15 cellular contexts compared by ENCODE assay signal in genomic region chr3:101941253-101942039, GRCh38.
DNase-seq lines count a peak whose midpoint lies in the region; ATAC-seq, FAIRE-seq and TF ChIP-seq lines count a peak whose summit lies in the region.
"Had no signal": no experiment of that assay in that cellular context is flagged by ENCODE, and none has a peak within 500 bp of the region (broad histone marks: within the 10 kb centered on the region; RNA-seq: fewer than 3 reads in every experiment).

No MANE protein-coding gene starts in this region.

- no peak overlapping the region for H3K4me3 Mint-ChIP-seq in activated naive CD4-positive, alpha-beta T cell treated with anti-CD3 and anti-CD28 coated beads, Interleukin-2, amount 10 ng/mL, durations not matched to agents 7 days and 5 days
- H3K4me3 Mint-ChIP-seq: CD14-positive monocyte had no signal

- H3K36me3 ChIP-seq in stomach = no peaks in the 10 kb centered on the region

- no peak overlapping the region for H3K27ac ChIP-seq in stomach
- H3K27ac ChIP-seq: psoas muscle had no signal

- no peaks in the 10 kb centered on the region for H3K9me3 ChIP-seq in stomach
- H3K9me3 ChIP-seq: mucosa of descending colon, psoas muscle had no signal

- H3K27ac Mint-ChIP-seq in activated naive CD4-positive, alpha-beta T cell treated with anti-CD3 and anti-CD28 coated beads, Interleukin-2, amount 10 ng/mL, durations not matched to agents 7 days and 5 days = no peak overlapping the region

- H3K9me3 Mint-ChIP-seq in activated naive CD4-positive, alpha-beta T cell treated with anti-CD3 and anti-CD28 coated beads, Interleukin-2, amount 10 ng/mL, durations not matched to agents 7 days and 5 days = peaks cover 3% of the 10 kb centered on the region
- H3K9me3 Mint-ChIP-seq: CD14-positive monocyte had no signal

- no peak for TF ChIP-seq EP300 in stomach (IDR thresholded peaks at IDR 0.05)

- 55 to 73% (median 71%) methylated on average over 6 of the region's 6 CpGs for WGBS in stomach, 5 donors

- peaks cover 9 to 56% (median 16%) of the 10 kb centered on the region in 4 donors for H3K4me1 ChIP-seq in stomach
- H3K4me1 ChIP-seq: psoas muscle had no signal

- intact Hi-C loops in stomach (cut with DNase I; ENCODE audit: low total_unique reads) = no loop called here

- H3K36me3 Mint-ChIP-seq in activated naive CD4-positive, alpha-beta T cell treated with anti-CD3 and anti-CD28 coated beads, Interleukin-2, amount 10 ng/mL, durations not matched to agents 7 days and 5 days = peaks cover 2% of the 10 kb centered on the region
- H3K36me3 Mint-ChIP-seq: CD14-positive monocyte had no signal

- in situ Hi-C loops in astrocyte of the spinal cord (cut with HindIII; ENCODE audit: low sequenced_read_pairs) = no loop called here

- CTCF ChIA-PET in activated naive CD4-positive, alpha-beta T cell treated with anti-CD3 and anti-CD28 coated beads, Interleukin-2, amount 10 ng/mL, durations not matched to agents 7 days and 5 days (lab: Charles Lee) = no interaction called here

- no peak for FAIRE-seq in HTR-8/SVneo (lab: Jason Lieb, UNC)

- H3K27me3 ChIP-seq in stomach = no peaks in the 10 kb centered on the region

- no peaks in the 10 kb centered on the region for H3K27me3 Mint-ChIP-seq in activated naive CD4-positive, alpha-beta T cell treated with anti-CD3 and anti-CD28 coated beads, Interleukin-2, amount 10 ng/mL, durations not matched to agents 7 days and 5 days

- ATAC-seq in HG03469 (IDR thresholded peaks at IDR 0.05; ENCODE audit: unreplicated experiment) = no peak

- no peak for TF ChIP-seq POLR2A in stomach (IDR thresholded peaks at IDR 0.05)

- H3K4me1 Mint-ChIP-seq in activated naive CD4-positive, alpha-beta T cell treated with anti-CD3 and anti-CD28 coated beads, Interleukin-2, amount 10 ng/mL, durations not matched to agents 7 days and 5 days = peaks cover 43% of the 10 kb centered on the region

- no peak overlapping the region for H3K4me3 ChIP-seq in astrocyte of the spinal cord (ENCODE audit: low read depth, low read length)
- no peak overlapping the region for H3K4me3 ChIP-seq in stomach
- H3K4me3 ChIP-seq: mucosa of descending colon, psoas muscle had no signal

- DNase-seq in CD1c-positive myeloid dendritic cell (ENCODE audit: extremely low spot score) (peak; percentile 45), LHCN-M2 (ENCODE audit: low read depth) (peak; percentile 73), astrocyte of the spinal cord (ENCODE audit: low read depth, low spot score) (peak; percentile 64), kidney tubule cell (ENCODE audit: low spot score) (peak; percentile 22), HTR-8/SVneo (ENCODE audit: insufficient read length, low spot score) (no peak), stomach (no peak)
- no peak for DNase-seq in activated naive CD4-positive, alpha-beta T cell treated with anti-CD3 and anti-CD28 coated beads, Interleukin-2, amount 10 ng/mL, durations not matched to agents 7 days and 5 days
- DNase-seq: activated CD4-positive, CD25-positive, alpha-beta regulatory T cell; activated T-cell treated with anti-CD3 and anti-CD28 coated beads, Interleukin-2, amount 50 U/mL, for 1 hour; NCI-H1092; NCI-H446 treated with DMSO at 0.1 percent for 48 hours had no signal

- TF ChIP-seq CTCF in astrocyte of the spinal cord (IDR thresholded peaks at IDR 0.05; ENCODE audit: low read depth, low read length) (no peak), stomach (IDR thresholded peaks at IDR 0.05) (no peak)

Comparison
In these comparisons a context has a peak if more than half of its experiments do, and no peak if none do; other contexts are left out.
1. DNase-seq: peak in CD1c-positive myeloid dendritic cell (single experiment), LHCN-M2 (single experiment), astrocyte of the spinal cord (single experiment) and kidney tubule cell (single experiment); none in activated naive CD4-positive, alpha-beta T cell treated with anti-CD3 and anti-CD28 coated beads, Interleukin-2, amount 10 ng/mL, durations not matched to agents 7 days and 5 days (single experiment), HTR-8/SVneo (single experiment) and stomach (single experiment).